In the genomic region with DNA sequence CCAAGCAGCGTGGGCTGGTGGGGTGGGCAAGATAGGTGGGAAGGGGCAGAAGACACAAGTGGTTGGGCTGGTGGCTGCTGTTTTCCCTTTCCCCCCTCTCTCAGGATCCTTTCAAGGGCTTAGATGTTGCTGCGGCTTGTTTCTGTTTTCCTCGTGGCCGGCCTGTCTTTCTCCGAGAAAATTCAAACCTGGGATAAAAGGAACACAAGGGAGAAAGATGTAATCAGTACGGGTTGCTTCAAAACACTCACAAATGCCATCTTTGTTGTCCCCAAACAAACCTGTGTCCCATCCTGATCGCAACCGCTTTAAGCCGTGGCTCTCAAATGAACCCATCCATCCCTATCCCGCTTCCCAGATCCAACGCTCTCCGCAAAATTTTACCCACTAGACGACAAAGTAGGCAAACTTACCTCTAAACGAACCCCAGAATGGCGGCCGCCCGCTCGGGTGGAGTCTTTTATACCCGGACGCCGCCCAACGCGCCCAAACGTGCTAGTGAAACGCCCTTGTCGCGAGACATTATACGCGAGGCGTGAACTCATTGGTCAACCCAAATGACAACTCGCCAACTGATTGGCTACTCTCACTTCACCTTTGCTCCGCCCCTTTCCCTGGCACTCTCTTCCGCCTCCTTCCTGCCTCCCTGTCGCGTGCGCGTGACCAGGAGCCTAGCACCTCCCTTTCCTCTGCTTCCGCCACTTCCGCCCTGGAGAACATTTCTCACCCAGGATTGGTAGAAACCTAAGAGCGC, we compare ENCODE assay signal across 8 cellular contexts.
DNase-seq lines count a peak whose midpoint lies in the region; ATAC-seq and FAIRE-seq lines count a peak whose summit lies in the region.

PPP1R10 (minus strand) TSS at position 433 of the 754 bp plus-strand sequence. CDS start 7,299 bp downstream, outside the sequence.

- ATAC-seq in GM21367 (IDR thresholded peaks at IDR 0.05; ENCODE audit: unreplicated experiment) (peak; percentile 58), memory B cell (ENCODE audit: low read depth) (peak; percentile 71)
- peak; percentile 72 for ATAC-seq in effector memory CD8-positive, alpha-beta T cell (replicated peaks)

- DNase-seq in COLO829 (ENCODE audit: low spot score) (peak; percentile 100), HTR-8/SVneo (ENCODE audit: insufficient read length, low spot score) (peak; percentile 94), NOMO-1 treated with dmso at 0.1 percent for 144 hours (lab: John Stamatoyannopoulos, UW; ENCODE audit: unreplicated experiment) (peak; percentile 99), memory B cell (ENCODE audit: low spot score in 2 of 2) (peak in 1 of 2 donors; percentile 98)
- peak; percentile 91 to 98 (median 93) for DNase-seq in activated CD8-positive, alpha-beta memory T cell treated with anti-CD3 and anti-CD28 coated beads for 48 hours (ENCODE audit: low read depth in 2 of 3, low spot score in 2 of 3)
- DNase-seq in effector memory CD8-positive, alpha-beta T cell: peak; percentile 97 to 98 (median 97)
- DNase-seq in stimulated activated CD8-positive, alpha-beta memory T cell treated with anti-CD3 and anti-CD28 coated beads, Interleukin-12 subunit alpha, Interleukin-12 subunit beta, amount 100 ng/mL, for 24 hours (ENCODE audit: extremely low read depth): peak; percentile 96

- peak within 1 kb of the TSS; percentile 95 to 97 for H3K4me3 Mint-ChIP-seq in effector memory CD8-positive, alpha-beta T cell
- H3K4me3 Mint-ChIP-seq in memory B cell: peak within 1 kb of the TSS; percentile 92

- H3K4me1 Mint-ChIP-seq in effector memory CD8-positive, alpha-beta T cell (ENCODE audit: low read depth in 2 of 2): peaks cover 28 to 33% of the 10 kb centered on the region in 2 donors
- H3K4me1 Mint-ChIP-seq in memory B cell: peaks cover 23% of the 10 kb centered on the region

- H3K9me3 Mint-ChIP-seq in effector memory CD8-positive, alpha-beta T cell: no peaks in the 10 kb centered on the region
- no peaks in the 10 kb centered on the region for H3K9me3 Mint-ChIP-seq in memory B cell

- H3K36me3 Mint-ChIP-seq in effector memory CD8-positive, alpha-beta T cell (ENCODE audit: insufficient read depth): peaks cover 78% of the 10 kb centered on the region
- peaks cover 29% of the 10 kb centered on the region for H3K36me3 Mint-ChIP-seq in memory B cell

- peak within 1 kb of the TSS; percentile 100 for H3K27ac Mint-ChIP-seq in effector memory CD8-positive, alpha-beta T cell
- peak within 1 kb of the TSS; percentile 100 for H3K27ac Mint-ChIP-seq in memory B cell

- FAIRE-seq in HTR-8/SVneo (lab: Jason Lieb, UNC): peak; percentile 95

- no peaks in the 10 kb centered on the region for H3K27me3 Mint-ChIP-seq in effector memory CD8-positive, alpha-beta T cell
- no peaks in the 10 kb centered on the region for H3K27me3 Mint-ChIP-seq in memory B cell
